ENCODE assay signal across 19 cellular contexts in genomic region chr7:2007526-2007925, GRCh38.
A peak's percentile ranks its signal among the peaks of the same experiment; 100 is the strongest.
DNase-seq lines count a peak whose midpoint lies in the region; ATAC-seq and TF ChIP-seq lines count a peak whose summit lies in the region.
"Had no signal": no experiment of that assay in that cellular context is flagged by ENCODE, and none has a peak within 500 bp of the region (broad histone marks: within the 10 kb centered on the region; RNA-seq: fewer than 3 reads in every experiment).

No MANE protein-coding gene starts in this region.

- no peak overlapping the region for H3K4me3 Mint-ChIP-seq in activated naive CD4-positive, alpha-beta T cell treated with anti-CD3 and anti-CD28 coated beads, Interleukin-2, amount 10 ng/mL, durations not matched to agents 7 days and 5 days
- no peak overlapping the region for H3K4me3 Mint-ChIP-seq in activated naive CD4-positive, alpha-beta T cell treated with anti-CD3 and anti-CD28 coated beads for 36 hours
- H3K4me3 Mint-ChIP-seq in CD4-positive, CD25-positive, alpha-beta regulatory T cell: no peak overlapping the region
- no peak overlapping the region for H3K4me3 Mint-ChIP-seq in endothelial cell (ENCODE audit: unreplicated experiment)
- H3K4me3 Mint-ChIP-seq in nephron progenitor cell: no peak overlapping the region
- H3K4me3 Mint-ChIP-seq: CD14-positive monocyte had no signal

- no peaks in the 10 kb centered on the region for H3K9me3 Mint-ChIP-seq in activated naive CD4-positive, alpha-beta T cell treated with anti-CD3 and anti-CD28 coated beads, Interleukin-2, amount 10 ng/mL, durations not matched to agents 7 days and 5 days
- no peaks in the 10 kb centered on the region for H3K9me3 Mint-ChIP-seq in activated naive CD4-positive, alpha-beta T cell treated with anti-CD3 and anti-CD28 coated beads for 36 hours
- peaks cover 0 to 2% (median 0%) of the 10 kb centered on the region in 7 donors for H3K9me3 Mint-ChIP-seq in CD4-positive, CD25-positive, alpha-beta regulatory T cell
- H3K9me3 Mint-ChIP-seq in endothelial cell (ENCODE audit: unreplicated experiment) (no peaks in the 10 kb centered on the region), nephron progenitor cell (no peaks in the 10 kb centered on the region)

- no peaks in the 10 kb centered on the region for H3K4me1 Mint-ChIP-seq in activated naive CD4-positive, alpha-beta T cell treated with anti-CD3 and anti-CD28 coated beads, Interleukin-2, amount 10 ng/mL, durations not matched to agents 7 days and 5 days
- no peaks in the 10 kb centered on the region for H3K4me1 Mint-ChIP-seq in activated naive CD4-positive, alpha-beta T cell treated with anti-CD3 and anti-CD28 coated beads for 36 hours (ENCODE audit: low read depth)
- H3K4me1 Mint-ChIP-seq in CD4-positive, CD25-positive, alpha-beta regulatory T cell: peaks cover 0 to 11% (median 3%) of the 10 kb centered on the region in 4 donors
- H3K4me1 Mint-ChIP-seq in endothelial cell (ENCODE audit: unreplicated experiment): peaks cover 12% of the 10 kb centered on the region
- H3K4me1 Mint-ChIP-seq in nephron progenitor cell: peaks cover 54% of the 10 kb centered on the region
- H3K4me1 Mint-ChIP-seq: CD14-positive monocyte had no signal

- CTCF ChIA-PET in activated naive CD4-positive, alpha-beta T cell treated with anti-CD3 and anti-CD28 coated beads, Interleukin-2, amount 10 ng/mL, durations not matched to agents 7 days and 5 days (lab: Charles Lee): interaction anchor here (1.0 kb wide), 1 partner anchor 18 kb away, joined by 3 read pairs; no protein-coding TSS in a partner anchor
- CTCF ChIA-PET in activated naive CD4-positive, alpha-beta T cell treated with anti-CD3 and anti-CD28 coated beads for 36 hours (lab: Charles Lee): no interaction called here

- H3K36me3 ChIP-seq in CD4-positive, CD25-positive, alpha-beta regulatory T cell (ENCODE audit: control insufficient read depth, insufficient read depth, low read length): no peaks in the 10 kb centered on the region
- H3K36me3 ChIP-seq: HAP-1, MG63 had no signal

- H3K4me1 ChIP-seq in CD4-positive, CD25-positive, alpha-beta regulatory T cell (ENCODE audit: control insufficient read depth, insufficient read depth, low read length, poor library complexity, severe bottlenecking): no peaks in the 10 kb centered on the region
- H3K4me1 ChIP-seq: Caco-2, HAP-1 had no signal

- intact Hi-C loops in activated naive CD4-positive, alpha-beta T cell treated with anti-CD3 and anti-CD28 coated beads for 36 hours (cut with micrococcal nuclease): no loop called here

- no peaks in the 10 kb centered on the region for H3K36me3 Mint-ChIP-seq in activated naive CD4-positive, alpha-beta T cell treated with anti-CD3 and anti-CD28 coated beads, Interleukin-2, amount 10 ng/mL, durations not matched to agents 7 days and 5 days
- H3K36me3 Mint-ChIP-seq in activated naive CD4-positive, alpha-beta T cell treated with anti-CD3 and anti-CD28 coated beads for 36 hours (ENCODE audit: low read depth): no peaks in the 10 kb centered on the region
- H3K36me3 Mint-ChIP-seq in CD4-positive, CD25-positive, alpha-beta regulatory T cell: peaks cover 13% of the 10 kb centered on the region
- H3K36me3 Mint-ChIP-seq in endothelial cell (ENCODE audit: low read depth, unreplicated experiment): peaks cover 3% of the 10 kb centered on the region
- no peaks in the 10 kb centered on the region for H3K36me3 Mint-ChIP-seq in nephron progenitor cell (ENCODE audit: low read depth)

- no peak overlapping the region for H3K27ac ChIP-seq in CD4-positive, CD25-positive, alpha-beta regulatory T cell (ENCODE audit: insufficient read depth, low read length, poor library complexity, severe bottlenecking)

- no peaks in the 10 kb centered on the region for H3K27me3 Mint-ChIP-seq in activated naive CD4-positive, alpha-beta T cell treated with anti-CD3 and anti-CD28 coated beads, Interleukin-2, amount 10 ng/mL, durations not matched to agents 7 days and 5 days
- no peaks in the 10 kb centered on the region for H3K27me3 Mint-ChIP-seq in activated naive CD4-positive, alpha-beta T cell treated with anti-CD3 and anti-CD28 coated beads for 36 hours (ENCODE audit: low read depth)
- H3K27me3 Mint-ChIP-seq in CD4-positive, CD25-positive, alpha-beta regulatory T cell: no peaks in the 10 kb centered on the region
- H3K27me3 Mint-ChIP-seq in endothelial cell (ENCODE audit: unreplicated experiment) (peaks cover 1% of the 10 kb centered on the region), nephron progenitor cell (ENCODE audit: low read depth, poor library complexity) (no peaks in the 10 kb centered on the region)

- ATAC-seq in CD4-positive, CD25-positive, alpha-beta regulatory T cell (ENCODE audit: low read depth in 2 of 2): no peak
- ATAC-seq in GM21360 (IDR thresholded peaks at IDR 0.05; ENCODE audit: unreplicated experiment): no peak
- ATAC-seq: HepG2, Panc1 had no signal

- no peaks in the 10 kb centered on the region for H3K9me3 ChIP-seq in CD4-positive, CD25-positive, alpha-beta regulatory T cell (ENCODE audit: control insufficient read depth in 2 of 2, low read length in 2 of 2)
- H3K9me3 ChIP-seq: Caco-2, HAP-1, MG63 had no signal

- DNase-seq in activated naive CD4-positive, alpha-beta T cell treated with anti-CD3 and anti-CD28 coated beads, Interleukin-2, amount 10 ng/mL, durations not matched to agents 7 days and 5 days: peak; percentile 2
- DNase-seq in activated naive CD4-positive, alpha-beta T cell treated with anti-CD3 and anti-CD28 coated beads for 36 hours: no peak
- DNase-seq in CD4-positive, CD25-positive, alpha-beta regulatory T cell: no peak
- DNase-seq in endothelial cell (ENCODE audit: low spot score) (no peak), nephron progenitor cell (peak; percentile 0), NCI-H226 (no peak), NOMO-1 treated with DMSO at 0.1 percent for 48 hours (lab: John Stamatoyannopoulos, UW; ENCODE audit: unreplicated experiment) (no peak)
- DNase-seq: DMS53, MG63, NCI-H1092 treated with DMSO at 0.1 percent for 48 hours, NCI-H1694 treated with DMSO at 0.1 percent for 48 hours, NCI-H446 treated with DMSO at 0.1 percent for 48 hours, NCI-H774 had no signal

- TF ChIP-seq CTCF in endothelial cell (IDR thresholded peaks at IDR 0.05; ENCODE audit: unreplicated experiment): no peak
- no peak for TF ChIP-seq CTCF in nephron progenitor cell (IDR thresholded peaks at IDR 0.05)

- H3K4me3 ChIP-seq in CD4-positive, CD25-positive, alpha-beta regulatory T cell (ENCODE audit: low read depth, low read length): no peak overlapping the region
- H3K4me3 ChIP-seq: HAP-1, MG63 had no signal

- H3K27ac Mint-ChIP-seq in activated naive CD4-positive, alpha-beta T cell treated with anti-CD3 and anti-CD28 coated beads, Interleukin-2, amount 10 ng/mL, durations not matched to agents 7 days and 5 days: no peak overlapping the region
- H3K27ac Mint-ChIP-seq in activated naive CD4-positive, alpha-beta T cell treated with anti-CD3 and anti-CD28 coated beads for 36 hours: no peak overlapping the region
- H3K27ac Mint-ChIP-seq in CD4-positive, CD25-positive, alpha-beta regulatory T cell: peak overlapping the region in 2 of 3 donors; percentile 11 to 29
- peak overlapping the region; percentile 67 for H3K27ac Mint-ChIP-seq in endothelial cell (ENCODE audit: unreplicated experiment)
- H3K27ac Mint-ChIP-seq in nephron progenitor cell: peak overlapping the region; percentile 85

- no peaks in the 10 kb centered on the region for H3K27me3 ChIP-seq in CD4-positive, CD25-positive, alpha-beta regulatory T cell (ENCODE audit: control insufficient read depth, insufficient read depth, low read length)
- H3K27me3 ChIP-seq: MG63 had no signal

Comparison
In these comparisons a context has a peak if more than half of its experiments do, and no peak if none do; other contexts are left out.
1. DNase-seq: peak in activated naive CD4-positive, alpha-beta T cell treated with anti-CD3 and anti-CD28 coated beads, Interleukin-2, amount 10 ng/mL, durations not matched to agents 7 days and 5 days (single experiment) and nephron progenitor cell (single experiment); none in activated naive CD4-positive, alpha-beta T cell treated with anti-CD3 and anti-CD28 coated beads for 36 hours (single experiment), CD4-positive, CD25-positive, alpha-beta regulatory T cell (0 of 3), endothelial cell (single experiment), NCI-H226 (single experiment) and NOMO-1 treated with DMSO at 0.1 percent for 48 hours (single experiment).
2. H3K27ac Mint-ChIP-seq: peak in CD4-positive, CD25-positive, alpha-beta regulatory T cell (2 of 3), endothelial cell (single experiment) and nephron progenitor cell (single experiment); none in activated naive CD4-positive, alpha-beta T cell treated with anti-CD3 and anti-CD28 coated beads, Interleukin-2, amount 10 ng/mL, durations not matched to agents 7 days and 5 days (single experiment) and activated naive CD4-positive, alpha-beta T cell treated with anti-CD3 and anti-CD28 coated beads for 36 hours (single experiment).